9 cellular contexts compared by ENCODE assay signal in genomic region chr13:49292742-49293498, GRCh38. TPM values are rescaled to one million over a fixed set of nuclear protein-coding genes. Genes with fewer than 3 reads are reported as not detected.
A peak's percentile ranks its signal among the peaks of the same experiment; 100 is the strongest.
DNase-seq lines count a peak whose midpoint lies in the region; ATAC-seq and TF ChIP-seq lines count a peak whose summit lies in the region.
"Had no signal": no experiment of that assay in that cellular context is flagged by ENCODE, and none has a peak within 500 bp of the region (broad histone marks: within the 10 kb centered on the region; RNA-seq: fewer than 3 reads in every experiment).

No MANE protein-coding gene starts in this region.

- CTCF ChIA-PET in activated CD8-positive, alpha-beta T cell treated with anti-CD3 and anti-CD28 coated beads for 36 hours (lab: Charles Lee) = interaction anchor here (0.7 to 1.0 kb wide), 3 partner anchors 12 to 314 kb away, joined by 3 to 5 read pairs (median 4); partner anchors contain the start of genes CAB39L and SETDB2

- no peak overlapping the region for H3K4me3 ChIP-seq in hepatocyte
- no peak overlapping the region for H3K4me3 ChIP-seq in upper lobe of right lung
- H3K4me3 ChIP-seq: SJSA1 had no signal

- no peak overlapping the region for H3K27ac Mint-ChIP-seq in activated CD8-positive, alpha-beta T cell treated with anti-CD3 and anti-CD28 coated beads for 36 hours
- no peak overlapping the region for H3K27ac Mint-ChIP-seq in activated T-helper 2 cell treated with anti-CD3 and anti-CD28 coated beads, Interferon-gamma antibody, Interleukin-2, Interleukin-4, amounts not matched to agents 10 μg/mL and 5 μg/mL and 100 μg/mL, durations not matched to agents 14 hours and 24 hours and 36 hours

- H3K27me3 ChIP-seq in hepatocyte (no peaks in the 10 kb centered on the region), upper lobe of right lung (no peaks in the 10 kb centered on the region)
- H3K27me3 ChIP-seq: SJSA1 had no signal

- no peaks in the 10 kb centered on the region for H3K79me2 ChIP-seq in hepatocyte

- H3K36me3 Mint-ChIP-seq in activated CD8-positive, alpha-beta T cell treated with anti-CD3 and anti-CD28 coated beads for 36 hours (ENCODE audit: low read depth) = peaks cover 7% of the 10 kb centered on the region
- H3K36me3 Mint-ChIP-seq in activated T-helper 2 cell treated with anti-CD3 and anti-CD28 coated beads, Interferon-gamma antibody, Interleukin-2, Interleukin-4, amounts not matched to agents 10 μg/mL and 5 μg/mL and 100 μg/mL, durations not matched to agents 14 hours and 24 hours and 36 hours (ENCODE audit: low read depth) = no peaks in the 10 kb centered on the region

- H3K9me3 ChIP-seq in hepatocyte (ENCODE audit: low read depth) (no peaks in the 10 kb centered on the region), upper lobe of right lung (no peaks in the 10 kb centered on the region)
- H3K9me3 ChIP-seq: SJSA1 had no signal

- POLR2A ChIA-PET in activated CD8-positive, alpha-beta T cell treated with anti-CD3 and anti-CD28 coated beads for 36 hours (lab: Charles Lee) = no interaction called here

- DNase-seq in stimulated activated CD4-positive, alpha-beta T cell treated with anti-CD3 and anti-CD28 coated beads, Interleukin-12 subunit alpha, Interleukin-12 subunit beta, amount 100 ng/mL, for 48 hours (ENCODE audit: low read depth in 2 of 3, low spot score in 1 of 3) = peak in 2 of 3 donors; percentile 11 to 12
- DNase-seq in stimulated activated CD4-positive, alpha-beta T cell treated with anti-CD3 and anti-CD28 coated beads, Interleukin-1b, Interleukin-23, amount 100 ng/mL, for 48 hours = no peak
- DNase-seq in activated CD8-positive, alpha-beta T cell treated with anti-CD3 and anti-CD28 coated beads for 36 hours = peak; percentile 59
- DNase-seq in hepatocyte (ENCODE audit: low spot score) = peak; percentile 74
- no peak for DNase-seq in upper lobe of right lung
- DNase-seq in cortex of kidney (lab: John Stamatoyannopoulos, UW) = no peak
- no peak for DNase-seq in HuH-7 (ENCODE audit: low spot score)
- DNase-seq in activated T-helper 2 cell treated with anti-CD3 and anti-CD28 coated beads, Interferon-gamma antibody, Interleukin-2, Interleukin-4, amounts not matched to agents 10 μg/mL and 5 μg/mL and 100 μg/mL, durations not matched to agents 14 hours and 24 hours and 36 hours (ENCODE audit: low spot score) = no peak

- no peaks in the 10 kb centered on the region for H3K27me3 Mint-ChIP-seq in activated CD8-positive, alpha-beta T cell treated with anti-CD3 and anti-CD28 coated beads for 36 hours
- H3K27me3 Mint-ChIP-seq in activated T-helper 2 cell treated with anti-CD3 and anti-CD28 coated beads, Interferon-gamma antibody, Interleukin-2, Interleukin-4, amounts not matched to agents 10 μg/mL and 5 μg/mL and 100 μg/mL, durations not matched to agents 14 hours and 24 hours and 36 hours (ENCODE audit: low read depth) = no peaks in the 10 kb centered on the region

- no peak overlapping the region for H3K4me2 ChIP-seq in hepatocyte

- peaks cover 9% of the 10 kb centered on the region for H3K4me1 Mint-ChIP-seq in activated CD8-positive, alpha-beta T cell treated with anti-CD3 and anti-CD28 coated beads for 36 hours (ENCODE audit: low read depth)
- H3K4me1 Mint-ChIP-seq in activated T-helper 2 cell treated with anti-CD3 and anti-CD28 coated beads, Interferon-gamma antibody, Interleukin-2, Interleukin-4, amounts not matched to agents 10 μg/mL and 5 μg/mL and 100 μg/mL, durations not matched to agents 14 hours and 24 hours and 36 hours (ENCODE audit: low read depth) = peaks cover 4% of the 10 kb centered on the region

- no peaks in the 10 kb centered on the region for H3K9me2 ChIP-seq in hepatocyte (replicated peaks; ENCODE audit: insufficient read depth)

- no peak overlapping the region for H3K4me3 Mint-ChIP-seq in activated CD8-positive, alpha-beta T cell treated with anti-CD3 and anti-CD28 coated beads for 36 hours
- H3K4me3 Mint-ChIP-seq in activated T-helper 2 cell treated with anti-CD3 and anti-CD28 coated beads, Interferon-gamma antibody, Interleukin-2, Interleukin-4, amounts not matched to agents 10 μg/mL and 5 μg/mL and 100 μg/mL, durations not matched to agents 14 hours and 24 hours and 36 hours (ENCODE audit: low read depth) = no peak overlapping the region

- WGBS in hepatocyte (ENCODE audit: low lambda C conversion rate, missing lambda C conversion rate) = 49% methylated on average over 6 of the region's 6 CpGs

- peak; percentile 53 for ATAC-seq in activated CD8-positive, alpha-beta T cell treated with anti-CD3 and anti-CD28 coated beads for 36 hours
- ATAC-seq in upper lobe of right lung = peak; percentile 46

- no peak overlapping the region for H2AFZ ChIP-seq in hepatocyte

- no peaks in the 10 kb centered on the region for H4K20me1 ChIP-seq in hepatocyte (ENCODE audit: insufficient read depth, poor library complexity, severe bottlenecking)

- no peaks in the 10 kb centered on the region for H3K9me3 Mint-ChIP-seq in activated CD8-positive, alpha-beta T cell treated with anti-CD3 and anti-CD28 coated beads for 36 hours
- no peaks in the 10 kb centered on the region for H3K9me3 Mint-ChIP-seq in activated T-helper 2 cell treated with anti-CD3 and anti-CD28 coated beads, Interferon-gamma antibody, Interleukin-2, Interleukin-4, amounts not matched to agents 10 μg/mL and 5 μg/mL and 100 μg/mL, durations not matched to agents 14 hours and 24 hours and 36 hours

- H3K4me1 ChIP-seq in hepatocyte (ENCODE audit: insufficient read depth) = no peaks in the 10 kb centered on the region
- peaks cover 8% of the 10 kb centered on the region for H3K4me1 ChIP-seq in upper lobe of right lung
- H3K4me1 ChIP-seq: SJSA1 had no signal

- TF ChIP-seq CTCF in activated CD8-positive, alpha-beta T cell treated with anti-CD3 and anti-CD28 coated beads for 36 hours (IDR thresholded peaks at IDR 0.05) = no peak
- no peak for TF ChIP-seq CTCF in hepatocyte (IDR thresholded peaks at IDR 0.05; ENCODE audit: poor library complexity)
- no peak for TF ChIP-seq CTCF in upper lobe of right lung (IDR thresholded peaks at IDR 0.05)

- intact Hi-C loops in activated CD8-positive, alpha-beta T cell treated with anti-CD3 and anti-CD28 coated beads for 36 hours (cut with micrococcal nuclease) = no loop called here
- intact Hi-C loops in upper lobe of right lung (cut with DNase I) = no loop called here
- intact Hi-C loops in activated T-helper 2 cell treated with anti-CD3 and anti-CD28 coated beads, Interferon-gamma antibody, Interleukin-2, Interleukin-4, amounts not matched to agents 10 μg/mL and 5 μg/mL and 100 μg/mL, durations not matched to agents 14 hours and 24 hours and 36 hours (cut with micrococcal nuclease) = no loop called here

- peak overlapping the region; percentile 13 for H3K27ac ChIP-seq in hepatocyte
- H3K27ac ChIP-seq in upper lobe of right lung = peak overlapping the region; percentile 25
- H3K27ac ChIP-seq: SJSA1 had no signal

- H3K36me3 ChIP-seq in hepatocyte (replicated peaks; ENCODE audit: insufficient read depth, low read depth) (no peaks in the 10 kb centered on the region), upper lobe of right lung (no peaks in the 10 kb centered on the region)
- H3K36me3 ChIP-seq: SJSA1 had no signal

RNA-seq across cellular contexts. Expression of gene CDADC1, which starts 45.2 kb away (rescaled TPM):
- total RNA-seq in activated CD8-positive, alpha-beta T cell treated with anti-CD3 and anti-CD28 coated beads for 36 hours = 1 to 10 TPM; 8.6 to 9.0 TPM
- 4.0 and 4.2 TPM in 2 replicates for total RNA-seq in hepatocyte
- polyA plus RNA-seq in hepatocyte = 7.3 and 7.7 TPM in 2 replicates
- 13.8 TPM for total RNA-seq in upper lobe of right lung
- 7.4 and 8.6 TPM in 2 replicates for total RNA-seq in activated T-helper 2 cell treated with anti-CD3 and anti-CD28 coated beads, Interferon-gamma antibody, Interleukin-2, Interleukin-4, amounts not matched to agents 10 μg/mL and 5 μg/mL and 100 μg/mL, durations not matched to agents 14 hours and 24 hours and 36 hours

Comparison
In these comparisons a context has a peak if more than half of its experiments do, and no peak if none do; other contexts are left out.
1. DNase-seq: peak in stimulated activated CD4-positive, alpha-beta T cell treated with anti-CD3 and anti-CD28 coated beads, Interleukin-12 subunit alpha, Interleukin-12 subunit beta, amount 100 ng/mL, for 48 hours (2 of 3), activated CD8-positive, alpha-beta T cell treated with anti-CD3 and anti-CD28 coated beads for 36 hours (single experiment) and hepatocyte (single experiment); none in stimulated activated CD4-positive, alpha-beta T cell treated with anti-CD3 and anti-CD28 coated beads, Interleukin-1b, Interleukin-23, amount 100 ng/mL, for 48 hours (single experiment), upper lobe of right lung (single experiment), cortex of kidney (single experiment), HuH-7 (single experiment) and activated T-helper 2 cell treated with anti-CD3 and anti-CD28 coated beads, Interferon-gamma antibody, Interleukin-2, Interleukin-4, amounts not matched to agents 10 μg/mL and 5 μg/mL and 100 μg/mL, durations not matched to agents 14 hours and 24 hours and 36 hours (single experiment).